23 cellular contexts compared by ENCODE assay signal in the genomic region with DNA sequence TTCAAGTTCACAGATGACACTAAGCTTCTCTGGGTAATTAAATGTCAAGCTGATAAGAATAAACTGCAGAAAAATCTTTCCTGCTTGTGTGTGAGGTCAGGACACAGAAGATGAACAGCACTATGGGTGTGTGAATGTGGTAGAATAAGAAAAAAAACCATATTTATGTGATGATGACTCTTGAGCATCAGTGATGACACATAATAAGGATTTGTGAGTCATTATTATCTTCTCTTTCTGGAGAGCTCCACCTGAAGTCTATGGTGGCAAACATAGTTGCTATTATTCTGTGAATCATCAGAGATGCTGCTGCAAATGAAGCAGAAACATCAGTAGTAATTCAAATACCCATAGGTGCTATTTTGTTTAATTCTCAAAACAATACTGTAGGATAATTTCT.
DNase-seq lines count a peak whose midpoint lies in the region; ATAC-seq and TF ChIP-seq lines count a peak whose summit lies in the region.
"Had no signal": no experiment of that assay in that cellular context is flagged by ENCODE, and none has a peak within 500 bp of the region (broad histone marks: within the 10 kb centered on the region; RNA-seq: fewer than 3 reads in every experiment).

No MANE protein-coding gene starts in this region.

- DNase-seq in BJ (ENCODE audit: low read depth) (peak; percentile 6), brain microvascular endothelial cell (peak; percentile 22), iris pigment epithelial cell (ENCODE audit: low read depth) (peak; percentile 34), pons (ENCODE audit: low spot score) (no peak), esophagus muscularis mucosa (ENCODE audit: extremely low spot score) (no peak), NCI-H1417 (lab: John Stamatoyannopoulos, UW) (no peak)
- DNase-seq: activated CD4-positive, alpha-beta T cell treated with anti-CD3 and anti-CD28 coated beads for 48 hours; activated gamma-delta T cell treated with Interleukin-2 at 50 U/mL for 16 hours; activated T-cell treated with anti-CD3 and anti-CD28 coated beads, Interleukin-2, amount 50 U/mL, for 24 hours; endodermal cell; GOT3; heart right ventricle; Karpas-422; left ventricle myocardium inferior; naive thymus-derived CD4-positive, alpha-beta T cell; NCI-H187 treated with DMSO at 0.1 percent for 48 hours; nucleus accumbens had no signal

- TF ChIP-seq EP300 in esophagus muscularis mucosa (IDR thresholded peaks at IDR 0.05): no peak

- H3K36me3 ChIP-seq in BJ (ENCODE audit: control insufficient read depth, insufficient read depth, low read length) (no peaks in the 10 kb centered on the region), brain microvascular endothelial cell (replicated peaks) (no peaks in the 10 kb centered on the region), esophagus muscularis mucosa (no peaks in the 10 kb centered on the region)
- H3K36me3 ChIP-seq: cardiac muscle cell, heart right ventricle, left ventricle myocardium inferior, suprapubic skin had no signal

- ATAC-seq in HG03442 (IDR thresholded peaks at IDR 0.05; ENCODE audit: unreplicated experiment): peak; percentile 39
- ATAC-seq: heart right ventricle; naive thymus-derived CD4-positive, alpha-beta T cell; SK-N-SH treated with all-trans-retinoic acid at 6 μM for 48 hours; stimulated activated memory B cell treated with anti-CD40 and anti-IgM and Interleukin-4, amounts not matched to agents 10 μg/mL and 1 μg/mL and 100 μg/mL, for 72 hours had no signal

- H3K4me1 ChIP-seq in esophagus muscularis mucosa: peaks cover 0 to 12% (median 0%) of the 10 kb centered on the region in 4 donors
- H3K4me1 ChIP-seq: heart right ventricle, left ventricle myocardium inferior, suprapubic skin had no signal

- peaks cover 0 to 5% (median 1%) of the 10 kb centered on the region in 4 donors for H3K9me3 ChIP-seq in esophagus muscularis mucosa
- H3K9me3 ChIP-seq: suprapubic skin had no signal

- H3K4me3 ChIP-seq in BJ (ENCODE audit: low read depth, low read length) (no peak overlapping the region), brain microvascular endothelial cell (ENCODE audit: low read depth, low read length) (no peak overlapping the region), esophagus muscularis mucosa (no peak overlapping the region)
- H3K4me3 ChIP-seq: cardiac muscle cell, heart right ventricle, left ventricle myocardium inferior, smooth muscle cell, suprapubic skin had no signal

- CTCF ChIA-PET in BJ (lab: Yijun Ruan, JAX): interaction anchor here (0.8 kb wide), 1 partner anchor 11 kb away, joined by 3 read pairs; no protein-coding TSS in a partner anchor

- H3K27me3 ChIP-seq in BJ (ENCODE audit: control insufficient read depth, insufficient read depth, low read length) (no peaks in the 10 kb centered on the region), brain microvascular endothelial cell (replicated peaks) (no peaks in the 10 kb centered on the region), esophagus muscularis mucosa (no peaks in the 10 kb centered on the region)
- H3K27me3 ChIP-seq: cardiac muscle cell, heart right ventricle, suprapubic skin had no signal

- intact Hi-C loops in esophagus muscularis mucosa (cut with DNase I): no loop called here

- TF ChIP-seq CTCF in BJ (IDR thresholded peaks at IDR 0.05; ENCODE audit: insufficient read depth, low read depth, low read length) (no peak), brain microvascular endothelial cell (IDR thresholded peaks at IDR 0.05; ENCODE audit: low read depth, low read length, missing control alignments) (no peak), esophagus muscularis mucosa (IDR thresholded peaks at IDR 0.05) (no peak)

- H3K27ac ChIP-seq in brain microvascular endothelial cell: no peak overlapping the region
- H3K27ac ChIP-seq in esophagus muscularis mucosa (replicated peaks in 1 of 4): no peak overlapping the region
- H3K27ac ChIP-seq: cardiac muscle cell, heart right ventricle, left ventricle myocardium inferior, suprapubic skin had no signal

- in situ Hi-C loops in brain microvascular endothelial cell (cut with HindIII; ENCODE audit: low pct_ligation_motif_present, low sequenced_read_pairs): no loop called here

- POLR2A ChIA-PET in BJ (lab: Charles Lee): no interaction called here

- TF ChIP-seq POLR2A in esophagus muscularis mucosa (IDR thresholded peaks at IDR 0.05; ENCODE audit: low read depth): no peak

Comparison
In these comparisons a context has a peak if more than half of its experiments do, and no peak if none do; other contexts are left out.
1. DNase-seq: peak in BJ (single experiment), brain microvascular endothelial cell (single experiment) and iris pigment epithelial cell (single experiment); none in pons (single experiment), esophagus muscularis mucosa (single experiment) and NCI-H1417 (0 of 3).